Comparison of ENCODE assay signal across 16 cellular contexts in genomic region chr21:38994014-38994413, GRCh38.
DNase-seq lines count a peak whose midpoint lies in the region; ATAC-seq and TF ChIP-seq lines count a peak whose summit lies in the region.
"Had no signal": no experiment of that assay in that cellular context is flagged by ENCODE, and none has a peak within 500 bp of the region (broad histone marks: within the 10 kb centered on the region; RNA-seq: fewer than 3 reads in every experiment).

No MANE protein-coding gene starts in this region.

- no peaks in the 10 kb centered on the region for H3K9me2 ChIP-seq in PC-3 (replicated peaks; ENCODE audit: low read length)

- no peaks in the 10 kb centered on the region for H3K9me3 ChIP-seq in PC-3 (ENCODE audit: low read length)
- H3K9me3 ChIP-seq in suprapubic skin: no peaks in the 10 kb centered on the region
- H3K9me3 ChIP-seq in naive thymus-derived CD4-positive, alpha-beta T cell (ENCODE audit: control insufficient read depth in 2 of 3, low read length in 3 of 3): no peaks in the 10 kb centered on the region

- DNase-seq in PC-3 (no peak), coronary artery (ENCODE audit: low spot score) (no peak), mesendoderm (no peak), suprapubic skin (ENCODE audit: low spot score in 2 of 2) (no peak), iPS-NIHi7 (ENCODE audit: extremely low spot score) (no peak), NCI-H1092 (lab: John Stamatoyannopoulos, UW) (no peak), COLO829 (ENCODE audit: low spot score) (no peak)
- DNase-seq in naive thymus-derived CD4-positive, alpha-beta T cell: no peak
- DNase-seq: activated CD4-positive, CD25-positive, alpha-beta regulatory T cell treated with anti-CD3 and anti-CD28 coated beads, Interleukin-2, amount 50 U/mL, for 72 hours; activated CD8-positive, alpha-beta memory T cell treated with anti-CD3 and anti-CD28 coated beads, Interleukin-2, amount 50 U/mL, for 4 hours; activated naive CD4-positive, alpha-beta T cell treated with anti-CD3 and anti-CD28 coated beads for 36 hours; glutamatergic neuron; NCI-H146; NCI-H446 treated with DMSO at 0.1 percent for 48 hours; nephron progenitor cell had no signal

- peaks cover 3 to 34% (median 12%) of the 10 kb centered on the region in 5 donors for H3K27me3 Mint-ChIP-seq in naive thymus-derived CD4-positive, alpha-beta T cell

- no peak overlapping the region for H2AFZ ChIP-seq in PC-3 (ENCODE audit: low read length)

- no peak for TF ChIP-seq EP300 in suprapubic skin (IDR thresholded peaks at IDR 0.05)

- no peaks in the 10 kb centered on the region for H3K36me3 Mint-ChIP-seq in naive thymus-derived CD4-positive, alpha-beta T cell

- intact Hi-C loops in PC-3 (cut with micrococcal nuclease): loop anchor here (5.0 kb wide), 1 partner anchor 42 kb away; no protein-coding TSS in a partner anchor
- intact Hi-C loops in naive thymus-derived CD4-positive, alpha-beta T cell (cut with micrococcal nuclease): no loop called here

- POLR2A ChIA-PET in PC-3 (lab: Charles Lee; ENCODE audit: unreplicated experiment): no interaction called here
- POLR2A ChIA-PET in naive thymus-derived CD4-positive, alpha-beta T cell (lab: Charles Lee): no interaction called here

- no peak overlapping the region for H4K5ac ChIP-seq in mesendoderm (ENCODE audit: low read length)

- H3K4me3 ChIP-seq in PC-3 (ENCODE audit: low read length): no peak overlapping the region
- no peak overlapping the region for H3K4me3 ChIP-seq in coronary artery
- H3K4me3 ChIP-seq in mesendoderm (ENCODE audit: low read length): no peak overlapping the region
- no peak overlapping the region for H3K4me3 ChIP-seq in suprapubic skin
- H3K4me3 ChIP-seq in naive thymus-derived CD4-positive, alpha-beta T cell (ENCODE audit: low read length): no peak overlapping the region

- H3K56ac ChIP-seq in mesendoderm (ENCODE audit: low read length): peak overlapping the region; percentile 44

- no peak for ATAC-seq in PC-3
- no peak for ATAC-seq in naive thymus-derived CD4-positive, alpha-beta T cell

- H3K9ac ChIP-seq in PC-3 (ENCODE audit: low read length) (no peak overlapping the region), mesendoderm (ENCODE audit: low read length) (no peak overlapping the region)
- H3K9ac ChIP-seq: KMS-11 had no signal

- H3K18ac ChIP-seq in mesendoderm (ENCODE audit: low read length): no peak overlapping the region

- no peaks in the 10 kb centered on the region for H3K27me3 ChIP-seq in PC-3 (ENCODE audit: low read length)
- no peaks in the 10 kb centered on the region for H3K27me3 ChIP-seq in mesendoderm (ENCODE audit: insufficient read depth, low read length, poor library complexity)
- no peaks in the 10 kb centered on the region for H3K27me3 ChIP-seq in suprapubic skin
- H3K27me3 ChIP-seq in naive thymus-derived CD4-positive, alpha-beta T cell (ENCODE audit: control insufficient read depth in 2 of 2, insufficient read depth in 2 of 2, low read length in 2 of 2): no peaks in the 10 kb centered on the region

- no peaks in the 10 kb centered on the region for H4K20me1 ChIP-seq in PC-3 (ENCODE audit: low read length)

- H3K27ac Mint-ChIP-seq in naive thymus-derived CD4-positive, alpha-beta T cell: no peak overlapping the region
- H3K27ac Mint-ChIP-seq: activated naive CD4-positive, alpha-beta T cell treated with anti-CD3 and anti-CD28 coated beads for 36 hours had no signal

- no peak overlapping the region for H4K8ac ChIP-seq in mesendoderm (ENCODE audit: low read depth, low read length)

- H2AK5ac ChIP-seq in mesendoderm (ENCODE audit: low read length): no peak overlapping the region

- peaks cover 0 to 2% (median 0%) of the 10 kb centered on the region in 11 donors for H3K9me3 Mint-ChIP-seq in naive thymus-derived CD4-positive, alpha-beta T cell
- H3K9me3 Mint-ChIP-seq: activated naive CD4-positive, alpha-beta T cell treated with anti-CD3 and anti-CD28 coated beads for 36 hours; nephron progenitor cell had no signal

- WGBS in mesendoderm (ENCODE audit: extremely low coverage, insufficient coverage, low lambda C conversion rate): no CpG with 5 or more reads among the region's 11 CpGs
- WGBS in suprapubic skin: 66% methylated on average over 11 of the region's 11 CpGs

- H3K4me1 Mint-ChIP-seq in naive thymus-derived CD4-positive, alpha-beta T cell: peaks cover 0 to 10% (median 0%) of the 10 kb centered on the region in 7 donors

- H3K79me1 ChIP-seq in mesendoderm (ENCODE audit: low read length): no peaks in the 10 kb centered on the region

- H3K4ac ChIP-seq in mesendoderm (ENCODE audit: low read depth, low read length): no peak overlapping the region

- TF ChIP-seq CTCF in PC-3 (conservative IDR thresholded peaks at IDR 0.05; ENCODE audit: low read depth, low read length) (no peak), coronary artery (IDR thresholded peaks at IDR 0.05) (no peak), suprapubic skin (IDR thresholded peaks at IDR 0.05) (no peak)

- H3K4me2 ChIP-seq in PC-3 (ENCODE audit: low read length) (peak overlapping the region; percentile 20), mesendoderm (ENCODE audit: low read length) (no peak overlapping the region)
- H3K4me2 ChIP-seq: KMS-11 had no signal

- no peaks in the 10 kb centered on the region for H3K36me3 ChIP-seq in PC-3 (ENCODE audit: low read depth, low read length)
- H3K36me3 ChIP-seq in mesendoderm (ENCODE audit: control insufficient read depth, insufficient read depth, low read length): no peaks in the 10 kb centered on the region
- no peaks in the 10 kb centered on the region for H3K36me3 ChIP-seq in suprapubic skin
- no peaks in the 10 kb centered on the region for H3K36me3 ChIP-seq in naive thymus-derived CD4-positive, alpha-beta T cell (ENCODE audit: control insufficient read depth in 2 of 3, insufficient read depth in 3 of 3, low read length in 3 of 3)

- H3F3A ChIP-seq in PC-3 (ENCODE audit: low read length, unreplicated experiment): no peaks in the 10 kb centered on the region

- H3K4me1 ChIP-seq in PC-3 (ENCODE audit: insufficient read depth, low read length) (peaks cover 27% of the 10 kb centered on the region), mesendoderm (ENCODE audit: control insufficient read depth, low read depth, low read length) (peaks cover 4% of the 10 kb centered on the region), suprapubic skin (peaks cover 58% of the 10 kb centered on the region)
- no peaks in the 10 kb centered on the region for H3K4me1 ChIP-seq in naive thymus-derived CD4-positive, alpha-beta T cell (ENCODE audit: control insufficient read depth in 2 of 2, insufficient read depth in 2 of 2, low read length in 2 of 2)

- H3K79me2 ChIP-seq in PC-3 (ENCODE audit: low read length) (no peaks in the 10 kb centered on the region), mesendoderm (ENCODE audit: control insufficient read depth, insufficient read depth, low read length) (no peaks in the 10 kb centered on the region)

- H3K4me3 Mint-ChIP-seq in naive thymus-derived CD4-positive, alpha-beta T cell: no peak overlapping the region
- H3K4me3 Mint-ChIP-seq: activated naive CD4-positive, alpha-beta T cell treated with anti-CD3 and anti-CD28 coated beads for 36 hours; nephron progenitor cell had no signal

- no peak overlapping the region for H2BK120ac ChIP-seq in mesendoderm (ENCODE audit: low read depth, low read length)

- CTCF ChIA-PET in PC-3 (lab: Charles Lee): no interaction called here
- CTCF ChIA-PET in naive thymus-derived CD4-positive, alpha-beta T cell (lab: Charles Lee): no interaction called here

- no peak for TF ChIP-seq POLR2A in suprapubic skin (IDR thresholded peaks at IDR 0.05)

- no peak overlapping the region for H2BK5ac ChIP-seq in mesendoderm (ENCODE audit: low read length)

- H3K23ac ChIP-seq in mesendoderm (ENCODE audit: low read length): no peak overlapping the region

- H3K27ac ChIP-seq in PC-3 (ENCODE audit: low read length): no peak overlapping the region
- H3K27ac ChIP-seq in coronary artery: peak overlapping the region; percentile 12 to 77
- H3K27ac ChIP-seq in mesendoderm (ENCODE audit: low read depth, low read length): no peak overlapping the region
- H3K27ac ChIP-seq in suprapubic skin: peak overlapping the region; percentile 10
- H3K27ac ChIP-seq in naive thymus-derived CD4-positive, alpha-beta T cell (ENCODE audit: low read depth, low read length): no peak overlapping the region
- H3K27ac ChIP-seq: KMS-11 had no signal

- no peak overlapping the region for H2BK15ac ChIP-seq in mesendoderm (replicated peaks; ENCODE audit: low read depth)

- BruUV-seq in PC-3 (replicated peaks; lab: Mats Ljungman, UMichigan): no TSS peak

Comparison
In these comparisons a context has a peak if more than half of its experiments do, and no peak if none do; other contexts are left out.
1. H3K27ac ChIP-seq: peak in coronary artery (2 of 2) and suprapubic skin (single experiment); none in PC-3 (single experiment), mesendoderm (single experiment) and naive thymus-derived CD4-positive, alpha-beta T cell (single experiment).